Comparison of ENCODE assay signal across 17 cellular contexts in genomic region chr17:1036171-1036844, GRCh38.
"Had no signal": no experiment of that assay in that cellular context is flagged by ENCODE, and none has a peak within 500 bp of the region (broad histone marks: within the 10 kb centered on the region; RNA-seq: fewer than 3 reads in every experiment).

No MANE protein-coding gene starts in this region.

- H3K4me3 Mint-ChIP-seq: activated CD4-positive, alpha-beta T cell treated with anti-CD3 and anti-CD28 coated beads, Interleukin-2, amount 10 ng/mL, durations not matched to agents 24 days and 14 days; activated naive CD4-positive, alpha-beta T cell treated with anti-CD3 and anti-CD28 coated beads for 36 hours; activated T-helper 17 cell treated with anti-CD3 and anti-CD28 coated beads, Interleukin-2, amount 50 U/mL, for 72 hours; memory B cell; natural killer cell treated with Interleukin-12 subunit alpha and Interleukin-12 subunit beta and Interleukin-15 and Interleukin-18, amount 100 ng/mL, for 72 hours had no signal

- H3K9me3 ChIP-seq: prostate gland, spleen, stomach, thoracic aorta, upper lobe of right lung had no signal

- H3K9me3 Mint-ChIP-seq: activated CD4-positive, alpha-beta T cell treated with anti-CD3 and anti-CD28 coated beads, Interleukin-2, amount 10 ng/mL, durations not matched to agents 24 days and 14 days; activated naive CD4-positive, alpha-beta T cell treated with anti-CD3 and anti-CD28 coated beads for 36 hours; activated T-helper 17 cell treated with anti-CD3 and anti-CD28 coated beads, Interleukin-2, amount 50 U/mL, for 72 hours; memory B cell; natural killer cell treated with Interleukin-12 subunit alpha and Interleukin-12 subunit beta and Interleukin-15 and Interleukin-18, amount 100 ng/mL, for 72 hours had no signal

- H3K27ac ChIP-seq: prostate gland, spleen, thoracic aorta, upper lobe of right lung had no signal

- H3K36me3 ChIP-seq: prostate gland had no signal

- FAIRE-seq: TTC549 had no signal

- ATAC-seq: activated T-helper 17 cell treated with anti-CD3 and anti-CD28 coated beads, Interleukin-2, amount 50 U/mL, for 72 hours; left ventricle myocardium superior; right cardiac atrium; upper lobe of right lung had no signal

- H3K27me3 Mint-ChIP-seq: activated CD4-positive, alpha-beta T cell treated with anti-CD3 and anti-CD28 coated beads, Interleukin-2, amount 10 ng/mL, durations not matched to agents 24 days and 14 days; activated T-helper 17 cell treated with anti-CD3 and anti-CD28 coated beads, Interleukin-2, amount 50 U/mL, for 72 hours; memory B cell; natural killer cell treated with Interleukin-12 subunit alpha and Interleukin-12 subunit beta and Interleukin-15 and Interleukin-18, amount 100 ng/mL, for 72 hours had no signal

- H3K4me1 Mint-ChIP-seq: activated CD4-positive, alpha-beta T cell treated with anti-CD3 and anti-CD28 coated beads, Interleukin-2, amount 10 ng/mL, durations not matched to agents 24 days and 14 days; activated T-helper 17 cell treated with anti-CD3 and anti-CD28 coated beads, Interleukin-2, amount 50 U/mL, for 72 hours had no signal

- H3K27me3 ChIP-seq: spleen, stomach, upper lobe of right lung had no signal

- H3K27ac Mint-ChIP-seq: activated CD4-positive, alpha-beta T cell treated with anti-CD3 and anti-CD28 coated beads, Interleukin-2, amount 10 ng/mL, durations not matched to agents 24 days and 14 days; activated naive CD4-positive, alpha-beta T cell treated with anti-CD3 and anti-CD28 coated beads for 36 hours; activated T-helper 17 cell treated with anti-CD3 and anti-CD28 coated beads, Interleukin-2, amount 50 U/mL, for 72 hours; memory B cell had no signal

- H3K4me3 ChIP-seq: prostate gland, spleen, stomach, thoracic aorta, upper lobe of right lung had no signal

- H3K36me3 Mint-ChIP-seq: natural killer cell treated with Interleukin-12 subunit alpha and Interleukin-12 subunit beta and Interleukin-15 and Interleukin-18, amount 100 ng/mL, for 72 hours had no signal

- DNase-seq: activated CD4-positive, alpha-beta T cell treated with anti-CD3 and anti-CD28 coated beads, Interleukin-2, amount 10 ng/mL, durations not matched to agents 24 days and 14 days; activated CD4-positive, CD25-positive, alpha-beta regulatory T cell; activated CD8-positive, alpha-beta memory T cell treated with anti-CD3 and anti-CD28 coated beads for 24 hours; activated naive CD4-positive, alpha-beta T cell treated with anti-CD3 and anti-CD28 coated beads for 36 hours; effector CD4-positive, alpha-beta T cell; spleen; stomach; T-helper 2 cell; upper lobe of right lung had no signal
